ENCODE assay signal across 8 cellular contexts in genomic region chr5:173887610-173888472, GRCh38. TPM values are rescaled to one million over a fixed set of nuclear protein-coding genes. Genes with fewer than 3 reads are reported as not detected.
DNase-seq lines count a peak whose midpoint lies in the region; ATAC-seq and TF ChIP-seq lines count a peak whose summit lies in the region.

Gene CPEB4, plus strand, starts transcription at chr5:173888349. Its CDS starts 1,385 bp downstream, at chr5:173889734.

- intact Hi-C loops in ascending aorta (cut with DNase I) (loop anchor here (1.0 to 5.0 kb wide), 5 partner anchors 36 to 272 kb away; partner anchors contain the start of gene BOD1), right cardiac atrium (cut with DNase I) (loop anchor here in 2 of 4 donors (5.0 to 10.0 kb wide), 4 partner anchors 84 to 273 kb away; partner anchors contain the start of gene BOD1 (in 1 of the 2)), uterus (cut with DNase I; ENCODE audit: low total_unique reads) (loop anchor here (5.0 kb wide), 1 partner anchor 271 kb away; the partner anchor contains the start of gene BOD1)

- ATAC-seq in GM18502 (IDR thresholded peaks at IDR 0.05; ENCODE audit: poor library complexity, unreplicated experiment): peak; percentile 92
- peak; percentile 94 for ATAC-seq in HG02970 (IDR thresholded peaks at IDR 0.05; ENCODE audit: low FRiP score, unreplicated experiment)
- peak; percentile 98 for ATAC-seq in right cardiac atrium

- peaks cover 14% of the 10 kb centered on the region for H3K9me3 Mint-ChIP-seq in T-helper 2 cell treated with Interferon-gamma antibody and Interleukin-4, amounts not matched to agents 5 μg/mL and 100 μg/mL, for 36 hours

- peak; percentile 92 to 98 for TF ChIP-seq POLR2A in uterus (IDR thresholded peaks at IDR 0.05)

- H3K4me1 ChIP-seq in ascending aorta (no peaks in the 10 kb centered on the region), right cardiac atrium (ENCODE audit: control insufficient read depth, insufficient read depth, low read length) (peaks cover 7% of the 10 kb centered on the region), uterus (no peaks in the 10 kb centered on the region)

- TF ChIP-seq CTCF in ascending aorta (IDR thresholded peaks at IDR 0.05) (no peak), uterus (IDR thresholded peaks at IDR 0.05) (peak in 1 of 4 experiments; percentile 6)

- peak within 1 kb of the TSS; percentile 78 to 86 for H3K4me3 ChIP-seq in ascending aorta
- H3K4me3 ChIP-seq in right cardiac atrium (ENCODE audit: low read length): peak within 1 kb of the TSS; percentile 86
- H3K4me3 ChIP-seq in uterus: peak within 1 kb of the TSS; percentile 85 to 97

- WGBS in right cardiac atrium: 5% methylated on average over 55 of the region's 55 CpGs

- H3K36me3 Mint-ChIP-seq in T-helper 2 cell treated with Interferon-gamma antibody and Interleukin-4, amounts not matched to agents 5 μg/mL and 100 μg/mL, for 36 hours (ENCODE audit: low read depth): peaks cover 14% of the 10 kb centered on the region

- H3K27me3 ChIP-seq in ascending aorta: no peaks in the 10 kb centered on the region
- no peaks in the 10 kb centered on the region for H3K27me3 ChIP-seq in right cardiac atrium (ENCODE audit: control insufficient read depth, insufficient read depth)
- H3K27me3 ChIP-seq in uterus: no peaks in the 10 kb centered on the region

- no peaks in the 10 kb centered on the region for H3K9me3 ChIP-seq in ascending aorta
- no peaks in the 10 kb centered on the region for H3K9me3 ChIP-seq in right cardiac atrium (ENCODE audit: control insufficient read depth, low read length)
- H3K9me3 ChIP-seq in uterus: no peaks in the 10 kb centered on the region

- H3K4me1 Mint-ChIP-seq in T-helper 2 cell treated with Interferon-gamma antibody and Interleukin-4, amounts not matched to agents 5 μg/mL and 100 μg/mL, for 36 hours (ENCODE audit: low read depth): peaks cover 62% of the 10 kb centered on the region

- H3K27me3 Mint-ChIP-seq in T-helper 2 cell treated with Interferon-gamma antibody and Interleukin-4, amounts not matched to agents 5 μg/mL and 100 μg/mL, for 36 hours (ENCODE audit: low read depth): no peaks in the 10 kb centered on the region

- H3K36me3 ChIP-seq in ascending aorta (no peaks in the 10 kb centered on the region), uterus (no peaks in the 10 kb centered on the region)

- H3K27ac ChIP-seq in ascending aorta (peak within 1 kb of the TSS; percentile 86 to 90), right cardiac atrium (ENCODE audit: low read length) (peak within 1 kb of the TSS; percentile 84), uterus (peak within 1 kb of the TSS; percentile 92 to 94)

- peak within 1 kb of the TSS; percentile 98 for H3K27ac Mint-ChIP-seq in T-helper 2 cell treated with Interferon-gamma antibody and Interleukin-4, amounts not matched to agents 5 μg/mL and 100 μg/mL, for 36 hours

- peak; percentile 93 for DNase-seq in NCI-H1930 (lab: John Stamatoyannopoulos, UW)
- DNase-seq in T-helper 2 cell treated with Interferon-gamma antibody and Interleukin-4, amounts not matched to agents 5 μg/mL and 100 μg/mL, for 36 hours (ENCODE audit: low spot score): peak; percentile 96
- peak; percentile 98 to 100 for DNase-seq in ascending aorta (ENCODE audit: low spot score in 2 of 2)
- DNase-seq in right cardiac atrium: peak; percentile 99 to 100 (median 100)
- DNase-seq in pulmonary artery endothelial cell (ENCODE audit: low read depth, low spot score): peak; percentile 99
- peak; percentile 98 to 99 for DNase-seq in uterus

- peak within 1 kb of the TSS; percentile 90 for H3K4me3 Mint-ChIP-seq in T-helper 2 cell treated with Interferon-gamma antibody and Interleukin-4, amounts not matched to agents 5 μg/mL and 100 μg/mL, for 36 hours

RNA-seq across cellular contexts. Expression of gene CPEB4, which starts in this region (rescaled TPM):
- total RNA-seq in ascending aorta (37.4 TPM), right cardiac atrium (100 to 1,000 TPM in 2 of 4 donors, 10 to 100 TPM in 2; 92.4 to 152 (median 98.8) TPM), pulmonary artery endothelial cell (10.8 and 12.6 TPM in 2 replicates), uterus (10 to 100 TPM in 3 of 4 donors, 1 to 10 TPM in 1; 7.2 to 24.1 (median 18.9) TPM)
- polyA plus RNA-seq in right cardiac atrium: 23.9 TPM

Comparison
In these comparisons a context has a peak if more than half of its experiments do, and no peak if none do; other contexts are left out.
1. Peak in every context shown above with its lines: DNase-seq, ATAC-seq, H3K4me3 ChIP-seq and H3K27ac ChIP-seq.